In the genomic region with DNA sequence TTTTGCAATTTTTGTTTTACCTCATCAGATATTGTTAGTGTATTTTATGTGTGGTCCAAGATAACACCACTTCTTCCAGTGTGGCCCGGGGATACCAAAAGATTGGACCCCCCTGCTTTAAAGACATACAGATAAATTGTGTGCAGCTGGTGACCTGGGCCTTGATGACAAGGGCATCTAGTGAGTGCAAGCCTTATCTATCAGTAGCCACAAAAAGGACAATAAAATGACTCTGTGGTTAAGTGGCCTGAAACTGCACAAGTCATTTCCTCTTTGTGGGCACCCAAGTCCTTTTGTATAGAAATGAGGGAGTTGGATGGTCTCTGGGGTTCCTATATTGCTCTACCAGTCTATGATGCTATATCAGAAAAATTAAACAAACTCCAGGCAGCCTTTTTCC, we compare ENCODE assay signal across 12 cellular contexts.
DNase-seq lines count a peak whose midpoint lies in the region; ATAC-seq and TF ChIP-seq lines count a peak whose summit lies in the region.
"Had no signal": no experiment of that assay in that cellular context is flagged by ENCODE, and none has a peak within 500 bp of the region (broad histone marks: within the 10 kb centered on the region; RNA-seq: fewer than 3 reads in every experiment).

No MANE protein-coding gene starts in this region.

- no peak overlapping the region for H3K9ac ChIP-seq in neuronal stem cell (ENCODE audit: low read depth, low read length, poor library complexity)

- H3K4me1 ChIP-seq in lower lobe of right lung (peaks cover 53% of the 10 kb centered on the region), neuronal stem cell (ENCODE audit: control insufficient read depth in 2 of 2, insufficient read depth in 1 of 2, low read depth in 1 of 2, low read length in 2 of 2) (peaks cover 3 to 5% of the 10 kb centered on the region in 2 donors)

- no peak overlapping the region for H3K27ac Mint-ChIP-seq in activated T-helper 1 cell treated with anti-CD3 and anti-CD28 coated beads, Interleukin-12 subunit alpha, Interleukin-12 subunit beta, Interleukin-2, Interleukin-4 antibody, amounts not matched to agents 30 ng/mL and 10 ng/mL and 1 ng/mL, durations not matched to agents 14 hours and 24 hours and 36 hours
- H3K27ac Mint-ChIP-seq: activated naive CD8-positive, alpha-beta T cell; memory B cell had no signal

- intact Hi-C loops in lower lobe of right lung (cut with DNase I): no loop called here
- intact Hi-C loops in activated T-helper 1 cell treated with anti-CD3 and anti-CD28 coated beads, Interleukin-12 subunit alpha, Interleukin-12 subunit beta, Interleukin-2, Interleukin-4 antibody, amounts not matched to agents 30 ng/mL and 10 ng/mL and 1 ng/mL, durations not matched to agents 14 hours and 24 hours and 36 hours (cut with micrococcal nuclease): no loop called here

- H3K9me3 ChIP-seq in lower lobe of right lung: no peaks in the 10 kb centered on the region
- H3K9me3 ChIP-seq in neuronal stem cell (replicated peaks in 1 of 2; ENCODE audit: control insufficient read depth in 2 of 2, insufficient read depth in 1 of 2, low read depth in 1 of 2, low read length in 2 of 2): no peaks in the 10 kb centered on the region

- no peak overlapping the region for H2AFZ ChIP-seq in neuronal stem cell (ENCODE audit: low read length)

- H3K4ac ChIP-seq in neuronal stem cell (ENCODE audit: low read length): no peak overlapping the region

- H3K27me3 ChIP-seq in lower lobe of right lung (ENCODE audit: low read depth) (no peaks in the 10 kb centered on the region), neuronal stem cell (ENCODE audit: control insufficient read depth in 3 of 3, insufficient read depth in 3 of 3, low read depth in 1 of 3, low read length in 3 of 3) (no peaks in the 10 kb centered on the region)

- H3K36me3 ChIP-seq in lower lobe of right lung (no peaks in the 10 kb centered on the region), neuronal stem cell (replicated peaks in 1 of 2; ENCODE audit: control insufficient read depth in 2 of 2, insufficient read depth in 2 of 2, low read length in 2 of 2) (no peaks in the 10 kb centered on the region)

- no peak overlapping the region for H3K4me3 Mint-ChIP-seq in activated T-helper 1 cell treated with anti-CD3 and anti-CD28 coated beads, Interleukin-12 subunit alpha, Interleukin-12 subunit beta, Interleukin-2, Interleukin-4 antibody, amounts not matched to agents 30 ng/mL and 10 ng/mL and 1 ng/mL, durations not matched to agents 14 hours and 24 hours and 36 hours
- H3K4me3 Mint-ChIP-seq: activated naive CD8-positive, alpha-beta T cell; memory B cell had no signal

- no peak overlapping the region for H3K18ac ChIP-seq in neuronal stem cell (ENCODE audit: low read length)

- no peaks in the 10 kb centered on the region for H3K9me3 Mint-ChIP-seq in activated T-helper 1 cell treated with anti-CD3 and anti-CD28 coated beads, Interleukin-12 subunit alpha, Interleukin-12 subunit beta, Interleukin-2, Interleukin-4 antibody, amounts not matched to agents 30 ng/mL and 10 ng/mL and 1 ng/mL, durations not matched to agents 14 hours and 24 hours and 36 hours
- H3K9me3 Mint-ChIP-seq: memory B cell had no signal

- H3K27ac ChIP-seq in lower lobe of right lung: no peak overlapping the region
- no peak overlapping the region for H3K27ac ChIP-seq in neuronal stem cell (replicated peaks; ENCODE audit: low read length)

- no peak overlapping the region for H4K91ac ChIP-seq in neuronal stem cell (ENCODE audit: low read depth, low read length, poor library complexity)

- no peaks in the 10 kb centered on the region for H3K36me3 Mint-ChIP-seq in activated T-helper 1 cell treated with anti-CD3 and anti-CD28 coated beads, Interleukin-12 subunit alpha, Interleukin-12 subunit beta, Interleukin-2, Interleukin-4 antibody, amounts not matched to agents 30 ng/mL and 10 ng/mL and 1 ng/mL, durations not matched to agents 14 hours and 24 hours and 36 hours (ENCODE audit: low read depth)
- H3K36me3 Mint-ChIP-seq: activated naive CD8-positive, alpha-beta T cell; memory B cell had no signal

- H3K4me3 ChIP-seq in lower lobe of right lung (no peak overlapping the region), neuronal stem cell (ENCODE audit: low read length in 2 of 2) (no peak overlapping the region)

- no peak overlapping the region for H3K23ac ChIP-seq in neuronal stem cell (ENCODE audit: low read depth, low read length, poor library complexity)

- no peak overlapping the region for H2BK15ac ChIP-seq in neuronal stem cell (ENCODE audit: low read length)

- DNase-seq in A172 (ENCODE audit: low spot score) (peak; percentile 74), SIG-M5 (lab: John Stamatoyannopoulos, UW) (peak; percentile 30), lower lobe of right lung (no peak), NCI-H526 (lab: John Stamatoyannopoulos, UW) (no peak), neuronal stem cell (ENCODE audit: low spot score) (no peak)
- no peak for DNase-seq in activated T-helper 1 cell treated with anti-CD3 and anti-CD28 coated beads, Interleukin-12 subunit alpha, Interleukin-12 subunit beta, Interleukin-2, Interleukin-4 antibody, amounts not matched to agents 30 ng/mL and 10 ng/mL and 1 ng/mL, durations not matched to agents 14 hours and 24 hours and 36 hours (ENCODE audit: low spot score)
- DNase-seq: cortex of kidney, NCI-H2029 had no signal

- peaks cover 4% of the 10 kb centered on the region for H3K79me1 ChIP-seq in neuronal stem cell (ENCODE audit: low read depth, low read length)

- no peak overlapping the region for H2BK5ac ChIP-seq in neuronal stem cell (ENCODE audit: low read length)

- no peak overlapping the region for H3K14ac ChIP-seq in neuronal stem cell (ENCODE audit: low read length)

- no peak overlapping the region for H2BK12ac ChIP-seq in neuronal stem cell (ENCODE audit: low read length)

- TF ChIP-seq CTCF in lower lobe of right lung (IDR thresholded peaks at IDR 0.05): no peak

- H3K4me1 Mint-ChIP-seq in activated T-helper 1 cell treated with anti-CD3 and anti-CD28 coated beads, Interleukin-12 subunit alpha, Interleukin-12 subunit beta, Interleukin-2, Interleukin-4 antibody, amounts not matched to agents 30 ng/mL and 10 ng/mL and 1 ng/mL, durations not matched to agents 14 hours and 24 hours and 36 hours (ENCODE audit: low read depth): no peaks in the 10 kb centered on the region
- H3K4me1 Mint-ChIP-seq: memory B cell had no signal

- H3K4me2 ChIP-seq in neuronal stem cell (ENCODE audit: insufficient read depth, low read length, poor library complexity, severe bottlenecking): no peak overlapping the region

- ATAC-seq in GM19043 (IDR thresholded peaks at IDR 0.05; ENCODE audit: low read depth, unreplicated experiment) (peak; percentile 77), HG03442 (IDR thresholded peaks at IDR 0.05; ENCODE audit: unreplicated experiment) (peak; percentile 47), lower lobe of right lung (no peak)

- no peak overlapping the region for H2BK120ac ChIP-seq in neuronal stem cell (ENCODE audit: low read depth, low read length)

- H4K8ac ChIP-seq in neuronal stem cell (ENCODE audit: low read depth, low read length): no peak overlapping the region

- no CpG with 5 or more reads among the region's 1 CpG for WGBS in neuronal stem cell (ENCODE audit: extremely low coverage in 2 of 2, insufficient read length in 2 of 2, insufficient replicate concordance in 1 of 2), 2 donors

- peaks cover 2% of the 10 kb centered on the region for H3K27me3 Mint-ChIP-seq in activated T-helper 1 cell treated with anti-CD3 and anti-CD28 coated beads, Interleukin-12 subunit alpha, Interleukin-12 subunit beta, Interleukin-2, Interleukin-4 antibody, amounts not matched to agents 30 ng/mL and 10 ng/mL and 1 ng/mL, durations not matched to agents 14 hours and 24 hours and 36 hours (ENCODE audit: insufficient read depth)

- no peak overlapping the region for H2AK5ac ChIP-seq in neuronal stem cell (ENCODE audit: low read depth, low read length)

Comparison
In these comparisons a context has a peak if more than half of its experiments do, and no peak if none do; other contexts are left out.
1. DNase-seq: peak in A172 (single experiment) and SIG-M5 (single experiment); none in lower lobe of right lung (single experiment), NCI-H526 (0 of 2), neuronal stem cell (single experiment) and activated T-helper 1 cell treated with anti-CD3 and anti-CD28 coated beads, Interleukin-12 subunit alpha, Interleukin-12 subunit beta, Interleukin-2, Interleukin-4 antibody, amounts not matched to agents 30 ng/mL and 10 ng/mL and 1 ng/mL, durations not matched to agents 14 hours and 24 hours and 36 hours (single experiment).
2. ATAC-seq: peak in GM19043 (single experiment) and HG03442 (single experiment); none in lower lobe of right lung (0 of 2).